14 cellular contexts compared by ENCODE assay signal in genomic region chr10:78831457-78831856, GRCh38.
"Had no signal": no experiment of that assay in that cellular context is flagged by ENCODE, and none has a peak within 500 bp of the region (broad histone marks: within the 10 kb centered on the region; RNA-seq: fewer than 3 reads in every experiment).

No MANE protein-coding gene starts in this region.

- H3K36me3 Mint-ChIP-seq: stimulated activated naive B cell treated with anti-CD40 and anti-IgM and Interleukin-4, amounts not matched to agents 10 μg/mL and 1 μg/mL and 100 μg/mL, for 72 hours; T-cell had no signal

- H3K9me3 Mint-ChIP-seq: activated CD4-positive, alpha-beta memory T cell treated with anti-CD3 and anti-CD28 coated beads, Interleukin-2, amount 10 ng/mL, durations not matched to agents 7 days and 5 days; activated naive CD8-positive, alpha-beta T cell treated with anti-CD3 and anti-CD28 coated beads, Interleukin-2, amount 50 U/mL, for 24 hours had no signal

- H3K4me1 ChIP-seq: right lobe of liver, transverse colon had no signal

- ATAC-seq: activated naive CD8-positive, alpha-beta T cell treated with anti-CD3 and anti-CD28 coated beads, Interleukin-2, amount 50 U/mL, for 24 hours; right lobe of liver; stimulated activated naive B cell treated with anti-CD40 and anti-IgM and Interleukin-4, amounts not matched to agents 10 μg/mL and 1 μg/mL and 100 μg/mL, for 72 hours; T-cell had no signal

- DNase-seq: activated CD4-positive, alpha-beta memory T cell treated with anti-CD3 and anti-CD28 coated beads, Interleukin-2, amount 10 ng/mL, durations not matched to agents 7 days and 5 days; activated CD4-positive, alpha-beta T cell treated with anti-CD3 and anti-CD28 coated beads for 1 hour; activated CD8-positive, alpha-beta memory T cell treated with anti-CD3 and anti-CD28 coated beads, Interleukin-2, amount 50 U/mL, for 4 hours; activated naive CD8-positive, alpha-beta T cell treated with anti-CD3 and anti-CD28 coated beads, Interleukin-2, amount 50 U/mL, for 24 hours; right lobe of liver; stimulated activated CD4-positive, alpha-beta T cell treated with anti-CD3 and anti-CD28 coated beads, Interleukin-2, amount 100 ng/mL, for 24 hours; stimulated activated naive B cell treated with anti-CD40 and anti-IgM and Interleukin-4, amounts not matched to agents 10 μg/mL and 1 μg/mL and 100 μg/mL, for 72 hours; substantia nigra; T-cell; T1000; transverse colon had no signal

- H3K9me3 ChIP-seq: right lobe of liver, transverse colon had no signal

- H3K27ac Mint-ChIP-seq: activated CD4-positive, alpha-beta memory T cell treated with anti-CD3 and anti-CD28 coated beads, Interleukin-2, amount 10 ng/mL, durations not matched to agents 7 days and 5 days; activated naive CD8-positive, alpha-beta T cell treated with anti-CD3 and anti-CD28 coated beads, Interleukin-2, amount 50 U/mL, for 24 hours; dendritic cell treated with granulocyte-macrophage colony-stimulating factor and Interleukin-4, amounts not matched to agents 40 ng/mL and 50 ng/mL, for 4 days; memory B cell; stimulated activated naive B cell treated with anti-CD40 and anti-IgM and Interleukin-4, amounts not matched to agents 10 μg/mL and 1 μg/mL and 100 μg/mL, for 72 hours; T-cell had no signal

- H3K27ac ChIP-seq: right lobe of liver, transverse colon had no signal

- H3K27me3 ChIP-seq: right lobe of liver, transverse colon had no signal

- H3K4me3 Mint-ChIP-seq: activated CD4-positive, alpha-beta memory T cell treated with anti-CD3 and anti-CD28 coated beads, Interleukin-2, amount 10 ng/mL, durations not matched to agents 7 days and 5 days; activated naive CD8-positive, alpha-beta T cell treated with anti-CD3 and anti-CD28 coated beads, Interleukin-2, amount 50 U/mL, for 24 hours; central memory CD8-positive, alpha-beta T cell; dendritic cell treated with granulocyte-macrophage colony-stimulating factor and Interleukin-4, amounts not matched to agents 40 ng/mL and 50 ng/mL, for 4 days; memory B cell; stimulated activated naive B cell treated with anti-CD40 and anti-IgM and Interleukin-4, amounts not matched to agents 10 μg/mL and 1 μg/mL and 100 μg/mL, for 72 hours; T-cell had no signal

- H3K4me3 ChIP-seq: right lobe of liver, transverse colon had no signal

- H3K36me3 ChIP-seq: right lobe of liver, transverse colon had no signal

- H3K4me1 Mint-ChIP-seq: activated CD4-positive, alpha-beta memory T cell treated with anti-CD3 and anti-CD28 coated beads, Interleukin-2, amount 10 ng/mL, durations not matched to agents 7 days and 5 days; activated naive CD8-positive, alpha-beta T cell treated with anti-CD3 and anti-CD28 coated beads, Interleukin-2, amount 50 U/mL, for 24 hours; central memory CD8-positive, alpha-beta T cell; memory B cell; stimulated activated naive B cell treated with anti-CD40 and anti-IgM and Interleukin-4, amounts not matched to agents 10 μg/mL and 1 μg/mL and 100 μg/mL, for 72 hours had no signal
